2 cellular contexts compared by ENCODE assay signal in genomic region chr5:59864718-59865117, GRCh38.
TF ChIP-seq lines count a peak whose summit lies in the region.

No MANE protein-coding gene starts in this region.

TF ChIP-seq in SK-N-SH treated with all-trans-retinoic acid at 6 μM for 48 hours, 23 proteins besides CTCF, POLR2A, EP300 and RAD21 (continued from another document):
- TF ChIP-seq CREB5 (CRISPR knock-in tag; IDR thresholded peaks at IDR 0.05; ENCODE audit: low read depth) (no peak), ESRRG (CRISPR knock-in tag; IDR thresholded peaks at IDR 0.05) (no peak), ZFP3 (CRISPR knock-in tag; IDR thresholded peaks at IDR 0.05) (no peak), TSHZ2 (CRISPR knock-in tag; IDR thresholded peaks at IDR 0.05) (no peak), ZNF70 (CRISPR knock-in tag; IDR thresholded peaks at IDR 0.05) (no peak), PATZ1 (CRISPR knock-in tag; IDR thresholded peaks at IDR 0.05; ENCODE audit: borderline replicate concordance) (no peak)

TF ChIP-seq in SK-N-SH, 30 proteins besides CTCF, POLR2A, EP300 and RAD21 (continued from another document):
- TF ChIP-seq PBX3 (IDR thresholded peaks at IDR 0.05): no peak
- no peak for TF ChIP-seq MXI1 (IDR thresholded peaks at IDR 0.05; ENCODE audit: low read depth, low read length)
- TF ChIP-seq RCOR1 (IDR thresholded peaks at IDR 0.05; ENCODE audit: low read length): no peak
TF ChIP-seq in SK-N-SH: peak in this region for 0.
